Comparison of ENCODE assay signal across 33 cellular contexts in the genomic region with DNA sequence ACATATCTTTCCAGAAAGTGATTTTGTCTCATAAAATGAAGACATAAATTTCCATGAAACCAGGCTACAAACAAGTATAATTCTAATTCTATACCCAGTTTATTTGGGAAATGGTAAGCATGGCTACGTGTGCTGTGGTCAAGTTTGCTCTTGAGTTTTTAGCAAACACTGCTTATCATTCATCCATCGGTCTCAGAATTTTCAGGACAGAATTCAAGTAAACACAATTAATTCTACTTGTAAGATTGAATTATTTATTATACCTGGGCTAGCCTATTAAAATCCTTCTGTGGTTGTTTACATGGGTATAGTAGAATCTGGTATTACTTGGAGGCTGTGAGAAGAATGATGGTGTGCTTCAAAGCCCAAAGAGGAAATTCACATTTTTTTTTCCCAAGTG.
"Had no signal": no experiment of that assay in that cellular context is flagged by ENCODE, and none has a peak within 500 bp of the region (broad histone marks: within the 10 kb centered on the region; RNA-seq: fewer than 3 reads in every experiment).

No MANE protein-coding gene starts in this region.

- H3K4me1 ChIP-seq: ascending aorta, breast epithelium, colonic mucosa, esophagus muscularis mucosa, foreskin keratinocyte, gastrocnemius medialis, heart left ventricle had no signal

- ATAC-seq: activated naive CD4-positive, alpha-beta T cell treated with anti-CD3 and anti-CD28 coated beads, Interleukin-2, amount 50 U/mL, for 72 hours; activated T-cell treated with anti-CD3 and anti-CD28 coated beads, Interleukin-2, amount 50 U/mL, for 72 hours; foreskin keratinocyte; gastrocnemius medialis; heart left ventricle; T-helper 17 cell had no signal

- H3K4me3 ChIP-seq: ascending aorta, breast epithelium, cardiac muscle cell, colonic mucosa, esophagus muscularis mucosa, gastrocnemius medialis, heart left ventricle had no signal

- H3K4me3 Mint-ChIP-seq: activated CD4-positive, alpha-beta memory T cell treated with anti-CD3 and anti-CD28 coated beads, Interleukin-2, amount 10 ng/mL, durations not matched to agents 7 days and 5 days; activated CD4-positive, alpha-beta T cell treated with anti-CD3 and anti-CD28 coated beads, Interleukin-2, amount 10 ng/mL, durations not matched to agents 7 days and 5 days; activated naive CD4-positive, alpha-beta T cell treated with anti-CD3 and anti-CD28 coated beads, Interleukin-2, amount 10 ng/mL, durations not matched to agents 7 days and 5 days; activated naive CD8-positive, alpha-beta T cell treated with anti-CD3 and anti-CD28 coated beads, Interleukin-2, amount 10 ng/mL, durations not matched to agents 7 days and 5 days; activated T-cell treated with anti-CD3 and anti-CD28 coated beads, Interleukin-2, amount 50 U/mL, for 24 hours; activated T-cell treated with anti-CD3 and anti-CD28 coated beads, Interleukin-2, amount 50 U/mL, for 72 hours; brain; T-helper 17 cell; T-helper 2 cell treated with Interferon-gamma antibody and Interleukin-4, amounts not matched to agents 5 μg/mL and 100 μg/mL, for 36 hours; WTC11 had no signal

- H3K36me3 Mint-ChIP-seq: activated naive CD4-positive, alpha-beta T cell treated with anti-CD3 and anti-CD28 coated beads, Interleukin-2, amount 10 ng/mL, durations not matched to agents 7 days and 5 days; activated naive CD4-positive, alpha-beta T cell treated with anti-CD3 and anti-CD28 coated beads, Interleukin-2, amount 50 U/mL, for 72 hours; activated naive CD8-positive, alpha-beta T cell treated with anti-CD3 and anti-CD28 coated beads, Interleukin-2, amount 10 ng/mL, durations not matched to agents 7 days and 5 days; brain; WTC11 had no signal

- DNase-seq: activated CD4-positive, alpha-beta memory T cell treated with anti-CD3 and anti-CD28 coated beads, Interleukin-2, amount 10 ng/mL, durations not matched to agents 7 days and 5 days; activated CD4-positive, alpha-beta T cell treated with anti-CD3 and anti-CD28 coated beads for 1 hour; activated CD4-positive, alpha-beta T cell treated with anti-CD3 and anti-CD28 coated beads for 4 hours; activated CD4-positive, alpha-beta T cell treated with anti-CD3 and anti-CD28 coated beads, Interleukin-2, amount 10 ng/mL, durations not matched to agents 7 days and 5 days; activated CD4-positive, alpha-beta T cell treated with anti-CD3 and anti-CD28 coated beads, Interleukin-2, amount 50 U/mL, for 4 hours; activated CD8-positive, alpha-beta memory T cell treated with anti-CD3 and anti-CD28 coated beads, Interleukin-2, amount 50 U/mL, for 48 hours; activated gamma-delta T cell; activated naive CD4-positive, alpha-beta T cell; activated naive CD4-positive, alpha-beta T cell treated with anti-CD3 and anti-CD28 coated beads, Interleukin-2, amount 10 ng/mL, durations not matched to agents 7 days and 5 days; activated naive CD8-positive, alpha-beta T cell treated with anti-CD3 and anti-CD28 coated beads, Interleukin-2, amount 10 ng/mL, durations not matched to agents 7 days and 5 days; activated T-cell treated with anti-CD3 and anti-CD28 coated beads for 4 hours; activated T-cell treated with anti-CD3 and anti-CD28 coated beads, Interleukin-2, amount 50 U/mL, for 24 hours; activated T-cell treated with anti-CD3 and anti-CD28 coated beads, Interleukin-2, amount 50 U/mL, for 72 hours; central memory CD4-positive, alpha-beta T cell; cerebellar nuclear complex; colonic mucosa; effector CD8-positive, alpha-beta T cell; erythroblast; foreskin keratinocyte; gastrocnemius medialis; glutamatergic neuron; heart left ventricle; T-helper 1 cell; T-helper 17 cell; T1000 had no signal

- H3K27ac Mint-ChIP-seq: activated CD4-positive, alpha-beta memory T cell treated with anti-CD3 and anti-CD28 coated beads, Interleukin-2, amount 10 ng/mL, durations not matched to agents 7 days and 5 days; activated CD4-positive, alpha-beta T cell treated with anti-CD3 and anti-CD28 coated beads, Interleukin-2, amount 10 ng/mL, durations not matched to agents 7 days and 5 days; activated naive CD4-positive, alpha-beta T cell treated with anti-CD3 and anti-CD28 coated beads, Interleukin-2, amount 10 ng/mL, durations not matched to agents 7 days and 5 days; activated naive CD4-positive, alpha-beta T cell treated with anti-CD3 and anti-CD28 coated beads, Interleukin-2, amount 50 U/mL, for 72 hours; activated naive CD8-positive, alpha-beta T cell treated with anti-CD3 and anti-CD28 coated beads, Interleukin-2, amount 10 ng/mL, durations not matched to agents 7 days and 5 days; activated T-cell treated with anti-CD3 and anti-CD28 coated beads, Interleukin-2, amount 50 U/mL, for 24 hours; activated T-cell treated with anti-CD3 and anti-CD28 coated beads, Interleukin-2, amount 50 U/mL, for 72 hours; brain; T-helper 17 cell; T-helper 2 cell treated with Interferon-gamma antibody and Interleukin-4, amounts not matched to agents 5 μg/mL and 100 μg/mL, for 36 hours; WTC11 had no signal

- H3K27me3 ChIP-seq: ascending aorta, breast epithelium, cardiac muscle cell, colonic mucosa, esophagus muscularis mucosa, foreskin keratinocyte, gastrocnemius medialis, heart left ventricle had no signal

- H3K27me3 Mint-ChIP-seq: activated naive CD8-positive, alpha-beta T cell treated with anti-CD3 and anti-CD28 coated beads, Interleukin-2, amount 10 ng/mL, durations not matched to agents 7 days and 5 days had no signal

- H3K36me3 ChIP-seq: ascending aorta, breast epithelium, cardiac muscle cell, colonic mucosa, esophagus muscularis mucosa, gastrocnemius medialis, heart left ventricle had no signal

- H3K27ac ChIP-seq: ascending aorta, breast epithelium, cardiac muscle cell, colonic mucosa, esophagus muscularis mucosa, foreskin keratinocyte, gastrocnemius medialis, heart left ventricle had no signal

- H3K9me3 Mint-ChIP-seq: activated CD4-positive, alpha-beta memory T cell treated with anti-CD3 and anti-CD28 coated beads, Interleukin-2, amount 10 ng/mL, durations not matched to agents 7 days and 5 days; activated naive CD4-positive, alpha-beta T cell treated with anti-CD3 and anti-CD28 coated beads, Interleukin-2, amount 10 ng/mL, durations not matched to agents 7 days and 5 days; activated naive CD4-positive, alpha-beta T cell treated with anti-CD3 and anti-CD28 coated beads, Interleukin-2, amount 50 U/mL, for 72 hours; activated naive CD8-positive, alpha-beta T cell treated with anti-CD3 and anti-CD28 coated beads, Interleukin-2, amount 10 ng/mL, durations not matched to agents 7 days and 5 days; activated T-cell treated with anti-CD3 and anti-CD28 coated beads, Interleukin-2, amount 50 U/mL, for 24 hours; activated T-cell treated with anti-CD3 and anti-CD28 coated beads, Interleukin-2, amount 50 U/mL, for 72 hours; brain; T-helper 2 cell treated with Interferon-gamma antibody and Interleukin-4, amounts not matched to agents 5 μg/mL and 100 μg/mL, for 36 hours had no signal
